In genomic region chr3:25904248-25904647, GRCh38 we compare ENCODE assay signal across 15 cellular contexts.
DNase-seq lines count a peak whose midpoint lies in the region; ATAC-seq and TF ChIP-seq lines count a peak whose summit lies in the region.
"Had no signal": no experiment of that assay in that cellular context is flagged by ENCODE, and none has a peak within 500 bp of the region (broad histone marks: within the 10 kb centered on the region; RNA-seq: fewer than 3 reads in every experiment).

No MANE protein-coding gene starts in this region.

- H3K4me2 ChIP-seq in Loucy (ENCODE audit: low read depth, low read length, poor library complexity, severe bottlenecking): no peak overlapping the region

- TF ChIP-seq CTCF in Loucy (conservative IDR thresholded peaks at IDR 0.05; ENCODE audit: low read length): peak; percentile 48
- TF ChIP-seq CTCF in brain (conservative IDR thresholded peaks at IDR 0.05): peak; percentile 23 to 62
- TF ChIP-seq CTCF in lower lobe of right lung (IDR thresholded peaks at IDR 0.05): peak; percentile 8

- peaks cover 48% of the 10 kb centered on the region for H3K4me1 Mint-ChIP-seq in brain

- H3K4me1 ChIP-seq in Loucy (ENCODE audit: insufficient read depth, low read length, poor library complexity, severe bottlenecking) (peaks cover 13% of the 10 kb centered on the region), lower lobe of right lung (no peaks in the 10 kb centered on the region)

- ATAC-seq in lower lobe of right lung: no peak
- no peak for ATAC-seq in HG03469 (IDR thresholded peaks at IDR 0.05; ENCODE audit: unreplicated experiment)
- ATAC-seq: left colon had no signal

- no peaks in the 10 kb centered on the region for H3K79me2 ChIP-seq in Loucy (ENCODE audit: insufficient read depth, low read length)

- H3K27me3 ChIP-seq in Loucy (ENCODE audit: insufficient read depth, low read length, poor library complexity, severe bottlenecking): no peaks in the 10 kb centered on the region
- H3K27me3 ChIP-seq in lower lobe of right lung (ENCODE audit: low read depth): no peaks in the 10 kb centered on the region

- H3K9ac ChIP-seq in Loucy (ENCODE audit: low read depth, low read length, poor library complexity, severe bottlenecking): no peak overlapping the region

- H4K20me1 ChIP-seq in Loucy (ENCODE audit: insufficient read depth, low read length, poor library complexity, severe bottlenecking): no peaks in the 10 kb centered on the region

- no peak overlapping the region for H3K27ac ChIP-seq in lower lobe of right lung

- H3K4me3 ChIP-seq in Loucy (ENCODE audit: low read length, poor library complexity, severe bottlenecking): no peak overlapping the region
- no peak overlapping the region for H3K4me3 ChIP-seq in lower lobe of right lung

- intact Hi-C loops in lower lobe of right lung (cut with DNase I): no loop called here

- peaks cover 3% of the 10 kb centered on the region for H3K27me3 Mint-ChIP-seq in brain

- DNase-seq in DMS 273 (lab: John Stamatoyannopoulos, UW; ENCODE audit: unreplicated experiment) (peak; percentile 55), lower lobe of right lung (no peak), NCI-H2081 treated with DMSO at 0.1 percent for 48 hours (lab: John Stamatoyannopoulos, UW) (no peak), T1000 (lab: John Stamatoyannopoulos, UW) (no peak)
- no peak for DNase-seq in stimulated activated CD4-positive, alpha-beta T cell treated with anti-CD3 and anti-CD28 coated beads, Interleukin-12 subunit alpha, Interleukin-12 subunit beta, amount 100 ng/mL, for 4 hours
- DNase-seq: activated CD4-positive, alpha-beta T cell treated with anti-CD3 and anti-CD28 coated beads, Interleukin-2, amount 50 U/mL, for 48 hours; activated naive CD4-positive, alpha-beta T cell treated with anti-CD3 and anti-CD28 coated beads, Interleukin-2, amount 10 ng/mL, durations not matched to agents 7 days and 5 days; KG1; left colon; NCI-H446; stimulated activated CD4-positive, alpha-beta T cell treated with anti-CD3 and anti-CD28 coated beads, Interleukin-2, amount 100 ng/mL, for 48 hours; stimulated activated naive CD4-positive, alpha-beta T cell treated with Interleukin-2 at 50 U/mL for 16 hours had no signal

- no peak overlapping the region for H2AFZ ChIP-seq in Loucy (ENCODE audit: low read length)

- no peaks in the 10 kb centered on the region for H3F3A ChIP-seq in Loucy (ENCODE audit: low read depth)

- H3K4me3 Mint-ChIP-seq in brain: peak overlapping the region in 1 of 5 experiments; percentile 60
- H3K4me3 Mint-ChIP-seq: activated naive CD4-positive, alpha-beta T cell treated with anti-CD3 and anti-CD28 coated beads, Interleukin-2, amount 10 ng/mL, durations not matched to agents 7 days and 5 days had no signal

- no peaks in the 10 kb centered on the region for H3K36me3 ChIP-seq in Loucy (ENCODE audit: insufficient read depth, low read length)
- no peaks in the 10 kb centered on the region for H3K36me3 ChIP-seq in lower lobe of right lung

- H3K27ac Mint-ChIP-seq in brain: peak overlapping the region; percentile 9 to 84 (median 80)
- H3K27ac Mint-ChIP-seq: activated naive CD4-positive, alpha-beta T cell treated with anti-CD3 and anti-CD28 coated beads, Interleukin-2, amount 10 ng/mL, durations not matched to agents 7 days and 5 days had no signal

- no peaks in the 10 kb centered on the region for H3K9me3 ChIP-seq in Loucy (ENCODE audit: insufficient read depth, low read depth, low read length)
- H3K9me3 ChIP-seq in lower lobe of right lung: no peaks in the 10 kb centered on the region

- H3K9me3 Mint-ChIP-seq in brain: peaks cover 0 to 2% (median 0%) of the 10 kb centered on the region in 5 experiments
- H3K9me3 Mint-ChIP-seq: activated naive CD4-positive, alpha-beta T cell treated with anti-CD3 and anti-CD28 coated beads, Interleukin-2, amount 10 ng/mL, durations not matched to agents 7 days and 5 days had no signal

- no peaks in the 10 kb centered on the region for H3K9me2 ChIP-seq in Loucy (replicated peaks; ENCODE audit: low read depth, low read length)

- H3K36me3 Mint-ChIP-seq in brain: no peaks in the 10 kb centered on the region
- H3K36me3 Mint-ChIP-seq: activated naive CD4-positive, alpha-beta T cell treated with anti-CD3 and anti-CD28 coated beads, Interleukin-2, amount 10 ng/mL, durations not matched to agents 7 days and 5 days had no signal
